ENCODE assay signal across 36 cellular contexts in genomic region chr1:110285316-110285715, GRCh38.
"Had no signal": no experiment of that assay in that cellular context is flagged by ENCODE, and none has a peak within 500 bp of the region (broad histone marks: within the 10 kb centered on the region; RNA-seq: fewer than 3 reads in every experiment).

No MANE protein-coding gene starts in this region.

- H3K36me3 Mint-ChIP-seq: activated naive CD4-positive, alpha-beta T cell treated with anti-CD3 and anti-CD28 coated beads, Interleukin-2, amount 50 U/mL, for 24 hours; activated naive CD8-positive, alpha-beta T cell treated with anti-CD3 and anti-CD28 coated beads, Interleukin-2, amount 10 ng/mL, durations not matched to agents 7 days and 5 days; brain had no signal

- H3K27me3 ChIP-seq: adrenal gland, MG63, Peyer's patch had no signal

- H3K27ac ChIP-seq: adrenal gland, Peyer's patch, WERI-Rb-1 had no signal

- H3K27ac Mint-ChIP-seq: activated CD4-positive, alpha-beta memory T cell treated with anti-CD3 and anti-CD28 coated beads, Interleukin-2, amount 10 ng/mL, durations not matched to agents 7 days and 5 days; activated naive CD4-positive, alpha-beta T cell treated with anti-CD3 and anti-CD28 coated beads, Interleukin-2, amount 50 U/mL, for 24 hours; activated naive CD8-positive, alpha-beta T cell treated with anti-CD3 and anti-CD28 coated beads, Interleukin-2, amount 10 ng/mL, durations not matched to agents 7 days and 5 days; activated T-cell treated with anti-CD3 and anti-CD28 coated beads, Interleukin-2, amount 50 U/mL, for 24 hours; activated T-helper 2 cell treated with anti-CD3 and anti-CD28 coated beads, Interferon-gamma antibody, Interleukin-2, Interleukin-4, amounts not matched to agents 10 μg/mL and 5 μg/mL and 100 μg/mL, durations not matched to agents 14 hours and 24 hours and 36 hours; brain had no signal

- ATAC-seq: PC-3, SK-N-SH treated with all-trans-retinoic acid at 6 μM for 48 hours had no signal

- H3K9me3 ChIP-seq: adrenal gland, MG63, Peyer's patch had no signal

- H3K4me1 ChIP-seq: adrenal gland, Peyer's patch had no signal

- DNase-seq: activated CD4-positive, alpha-beta memory T cell treated with anti-CD3 and anti-CD28 coated beads, Interleukin-2, amount 10 ng/mL, durations not matched to agents 7 days and 5 days; activated CD4-positive, alpha-beta T cell treated with anti-CD3 and anti-CD28 coated beads for 1 hour; activated CD4-positive, alpha-beta T cell treated with anti-CD3 and anti-CD28 coated beads for 48 hours; activated CD4-positive, CD25-positive, alpha-beta regulatory T cell; activated gamma-delta T cell; activated naive CD4-positive, alpha-beta T cell treated with Interleukin-2 at 50 U/mL for 16 hours; activated naive CD8-positive, alpha-beta T cell treated with anti-CD3 and anti-CD28 coated beads, Interleukin-2, amount 10 ng/mL, durations not matched to agents 7 days and 5 days; activated T-cell treated with anti-CD3 and anti-CD28 coated beads, Interleukin-2, amount 50 U/mL, for 24 hours; adrenal gland; anterior cingulate cortex; caudate nucleus; cerebellar nuclear complex; Kasumi-1; MG63; NCI-H1048; NCI-H1105 treated with DMSO at 0.1 percent for 48 hours; NCI-H1436 treated with DMSO at 0.1 percent for 48 hours; NCI-H1694 treated with DMSO at 0.1 percent for 48 hours; NCI-H2029; NCI-H510A; NCI-H526; NCI-H748 treated with DMSO at 0.1 percent for 48 hours; NK-92 treated with Interleukin-12 subunit alpha and Interleukin-12 subunit beta, amount 100 ng/mL, for 24 hours; PC-3; Peyer's patch; RPMI8226; SHP77 treated with DMSO at 0.1 percent for 48 hours; SW 1271; T-helper 1 cell; T-helper 2 cell; T-helper 9 cell; WERI-Rb-1 had no signal

- H3K4me1 Mint-ChIP-seq: activated CD4-positive, alpha-beta memory T cell treated with anti-CD3 and anti-CD28 coated beads, Interleukin-2, amount 10 ng/mL, durations not matched to agents 7 days and 5 days; activated naive CD4-positive, alpha-beta T cell treated with anti-CD3 and anti-CD28 coated beads, Interleukin-2, amount 50 U/mL, for 24 hours had no signal

- H3K27me3 Mint-ChIP-seq: activated CD4-positive, alpha-beta memory T cell treated with anti-CD3 and anti-CD28 coated beads, Interleukin-2, amount 10 ng/mL, durations not matched to agents 7 days and 5 days; activated naive CD4-positive, alpha-beta T cell treated with anti-CD3 and anti-CD28 coated beads, Interleukin-2, amount 50 U/mL, for 24 hours; activated T-cell treated with anti-CD3 and anti-CD28 coated beads, Interleukin-2, amount 50 U/mL, for 24 hours; brain had no signal

- H3K4me3 Mint-ChIP-seq: activated CD4-positive, alpha-beta memory T cell treated with anti-CD3 and anti-CD28 coated beads, Interleukin-2, amount 10 ng/mL, durations not matched to agents 7 days and 5 days; activated naive CD4-positive, alpha-beta T cell treated with anti-CD3 and anti-CD28 coated beads, Interleukin-2, amount 50 U/mL, for 24 hours; activated naive CD8-positive, alpha-beta T cell treated with anti-CD3 and anti-CD28 coated beads, Interleukin-2, amount 10 ng/mL, durations not matched to agents 7 days and 5 days; activated T-cell treated with anti-CD3 and anti-CD28 coated beads, Interleukin-2, amount 50 U/mL, for 24 hours; brain had no signal

- H3K9me3 Mint-ChIP-seq: activated CD4-positive, alpha-beta memory T cell treated with anti-CD3 and anti-CD28 coated beads, Interleukin-2, amount 10 ng/mL, durations not matched to agents 7 days and 5 days; activated naive CD4-positive, alpha-beta T cell treated with anti-CD3 and anti-CD28 coated beads, Interleukin-2, amount 50 U/mL, for 24 hours; activated naive CD8-positive, alpha-beta T cell treated with anti-CD3 and anti-CD28 coated beads, Interleukin-2, amount 10 ng/mL, durations not matched to agents 7 days and 5 days; activated T-cell treated with anti-CD3 and anti-CD28 coated beads, Interleukin-2, amount 50 U/mL, for 24 hours; activated T-helper 2 cell treated with anti-CD3 and anti-CD28 coated beads, Interferon-gamma antibody, Interleukin-2, Interleukin-4, amounts not matched to agents 10 μg/mL and 5 μg/mL and 100 μg/mL, durations not matched to agents 14 hours and 24 hours and 36 hours; brain had no signal

- H3K36me3 ChIP-seq: adrenal gland, MG63, Peyer's patch, WERI-Rb-1 had no signal

- H3K4me3 ChIP-seq: adrenal gland, MG63, Peyer's patch had no signal
